9 cellular contexts compared by ENCODE assay signal in the genomic region with DNA sequence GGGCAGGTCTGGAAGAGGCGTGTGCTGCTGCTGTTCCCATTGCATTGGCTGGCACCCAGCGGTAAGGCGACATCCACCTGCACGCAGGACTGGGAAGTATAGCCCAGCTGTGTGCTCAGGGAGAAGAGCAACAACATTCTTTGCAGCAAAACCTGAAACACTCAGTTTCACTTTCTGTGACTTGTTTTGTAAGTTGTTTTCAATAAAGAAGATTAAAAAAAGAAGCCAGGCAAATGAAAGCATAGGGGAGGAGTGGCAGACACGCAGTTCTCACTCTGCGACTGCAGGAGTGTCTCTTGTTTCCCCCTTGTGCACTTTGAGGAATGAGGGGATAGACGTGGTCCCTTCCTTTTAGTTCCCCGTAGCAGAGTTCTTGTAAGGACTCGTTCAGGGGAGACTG. TPM values are rescaled to one million over a fixed set of nuclear protein-coding genes. Genes with fewer than 3 reads are reported as not detected.
A peak's percentile ranks its signal among the peaks of the same experiment; 100 is the strongest.
DNase-seq lines count a peak whose midpoint lies in the region; ATAC-seq and TF ChIP-seq lines count a peak whose summit lies in the region.
"Had no signal": no experiment of that assay in that cellular context is flagged by ENCODE, and none has a peak within 500 bp of the region (broad histone marks: within the 10 kb centered on the region; RNA-seq: fewer than 3 reads in every experiment).

No MANE protein-coding gene starts in this region.

- H3K27me3 Mint-ChIP-seq in activated T-helper 1 cell treated with anti-CD3 and anti-CD28 coated beads, Interleukin-12 subunit alpha, Interleukin-12 subunit beta, Interleukin-2, Interleukin-4 antibody, amounts not matched to agents 30 ng/mL and 10 ng/mL and 1 ng/mL, durations not matched to agents 14 hours and 24 hours and 36 hours (ENCODE audit: insufficient read depth) = no peaks in the 10 kb centered on the region

- H3K9me3 Mint-ChIP-seq in activated T-helper 1 cell treated with anti-CD3 and anti-CD28 coated beads, Interleukin-12 subunit alpha, Interleukin-12 subunit beta, Interleukin-2, Interleukin-4 antibody, amounts not matched to agents 30 ng/mL and 10 ng/mL and 1 ng/mL, durations not matched to agents 14 hours and 24 hours and 36 hours = peaks cover 12% of the 10 kb centered on the region

- H3K27ac Mint-ChIP-seq in activated T-helper 1 cell treated with anti-CD3 and anti-CD28 coated beads, Interleukin-12 subunit alpha, Interleukin-12 subunit beta, Interleukin-2, Interleukin-4 antibody, amounts not matched to agents 30 ng/mL and 10 ng/mL and 1 ng/mL, durations not matched to agents 14 hours and 24 hours and 36 hours = peak overlapping the region; percentile 45

- intact Hi-C loops in activated T-helper 1 cell treated with anti-CD3 and anti-CD28 coated beads, Interleukin-12 subunit alpha, Interleukin-12 subunit beta, Interleukin-2, Interleukin-4 antibody, amounts not matched to agents 30 ng/mL and 10 ng/mL and 1 ng/mL, durations not matched to agents 14 hours and 24 hours and 36 hours (cut with micrococcal nuclease) = no loop called here
- intact Hi-C loops in lower lobe of right lung (cut with DNase I) = no loop called here

- H3K9me3 ChIP-seq in lower lobe of right lung = no peaks in the 10 kb centered on the region

- no peak overlapping the region for H3K27ac ChIP-seq in lower lobe of right lung

- peak; percentile 53 for DNase-seq in GM19238 (ENCODE audit: insufficient read length, low spot score)
- no peak for DNase-seq in activated T-helper 1 cell treated with anti-CD3 and anti-CD28 coated beads, Interleukin-12 subunit alpha, Interleukin-12 subunit beta, Interleukin-2, Interleukin-4 antibody, amounts not matched to agents 30 ng/mL and 10 ng/mL and 1 ng/mL, durations not matched to agents 14 hours and 24 hours and 36 hours (ENCODE audit: low spot score)
- DNase-seq in GM19240 (ENCODE audit: insufficient read length, low spot score) = no peak
- DNase-seq in NCI-H69 (lab: John Stamatoyannopoulos, UW) = no peak
- no peak for DNase-seq in NCI-H510A treated with DMSO at 0.1 percent for 48 hours (lab: John Stamatoyannopoulos, UW)
- DNase-seq in lower lobe of right lung = no peak
- DNase-seq: activated gamma-delta T cell treated with Interleukin-2 at 50 U/mL for 16 hours had no signal

- peaks cover 34% of the 10 kb centered on the region for H3K4me1 ChIP-seq in lower lobe of right lung

- TF ChIP-seq CTCF in lower lobe of right lung (IDR thresholded peaks at IDR 0.05) = no peak

- H3K36me3 Mint-ChIP-seq in activated T-helper 1 cell treated with anti-CD3 and anti-CD28 coated beads, Interleukin-12 subunit alpha, Interleukin-12 subunit beta, Interleukin-2, Interleukin-4 antibody, amounts not matched to agents 30 ng/mL and 10 ng/mL and 1 ng/mL, durations not matched to agents 14 hours and 24 hours and 36 hours (ENCODE audit: low read depth) = peaks cover 40% of the 10 kb centered on the region

- H3K4me3 ChIP-seq in GM08714 (ENCODE audit: low read length) (peak overlapping the region; percentile 40; the same call in 1 of the 2 replicates), lower lobe of right lung (no peak overlapping the region)

- H3K27me3 ChIP-seq in lower lobe of right lung (ENCODE audit: low read depth) = no peaks in the 10 kb centered on the region

- H3K4me1 Mint-ChIP-seq in activated T-helper 1 cell treated with anti-CD3 and anti-CD28 coated beads, Interleukin-12 subunit alpha, Interleukin-12 subunit beta, Interleukin-2, Interleukin-4 antibody, amounts not matched to agents 30 ng/mL and 10 ng/mL and 1 ng/mL, durations not matched to agents 14 hours and 24 hours and 36 hours (ENCODE audit: low read depth) = peaks cover 56% of the 10 kb centered on the region

- ATAC-seq in HG02938 (IDR thresholded peaks at IDR 0.05; ENCODE audit: unreplicated experiment) (peak; percentile 71), lower lobe of right lung (no peak)

- H3K36me3 ChIP-seq in lower lobe of right lung = peaks cover 25% of the 10 kb centered on the region

- H3K4me3 Mint-ChIP-seq in activated T-helper 1 cell treated with anti-CD3 and anti-CD28 coated beads, Interleukin-12 subunit alpha, Interleukin-12 subunit beta, Interleukin-2, Interleukin-4 antibody, amounts not matched to agents 30 ng/mL and 10 ng/mL and 1 ng/mL, durations not matched to agents 14 hours and 24 hours and 36 hours = peak overlapping the region; percentile 51

RNA-seq across cellular contexts. Expression of a gene that starts 5.8 kb away (rescaled TPM):
- total RNA-seq in activated T-helper 1 cell treated with anti-CD3 and anti-CD28 coated beads, Interleukin-12 subunit alpha, Interleukin-12 subunit beta, Interleukin-2, Interleukin-4 antibody, amounts not matched to agents 30 ng/mL and 10 ng/mL and 1 ng/mL, durations not matched to agents 14 hours and 24 hours and 36 hours = 66.9 and 70.6 TPM in 2 replicates
- 64.7 TPM for total RNA-seq in lower lobe of right lung

RNA-seq across cellular contexts. Expression of a gene that starts 6.1 kb away (rescaled TPM):
- 11.3 and 12.4 TPM in 2 replicates for total RNA-seq in activated T-helper 1 cell treated with anti-CD3 and anti-CD28 coated beads, Interleukin-12 subunit alpha, Interleukin-12 subunit beta, Interleukin-2, Interleukin-4 antibody, amounts not matched to agents 30 ng/mL and 10 ng/mL and 1 ng/mL, durations not matched to agents 14 hours and 24 hours and 36 hours
- total RNA-seq in lower lobe of right lung = 5.6 TPM
